In the genomic region with DNA sequence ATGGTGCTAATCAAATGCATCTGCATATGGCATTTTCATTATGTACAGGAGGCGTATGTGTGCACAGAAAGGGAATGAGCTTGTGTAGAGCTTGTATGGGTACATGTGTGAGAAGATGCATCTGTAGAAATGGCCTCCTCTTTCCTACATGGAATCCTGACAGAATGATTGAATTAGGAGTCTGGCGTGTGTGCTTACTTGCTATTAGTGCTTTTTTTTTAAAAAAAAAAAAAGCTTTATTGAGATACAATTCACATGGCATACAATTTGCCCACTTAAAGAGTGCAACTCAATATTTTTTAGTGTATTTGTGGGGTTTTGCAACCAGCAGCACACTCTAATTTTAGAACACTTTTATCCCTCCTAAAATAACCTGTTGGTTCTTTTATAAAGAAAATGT, we compare ENCODE assay signal across 1 cellular context.
TF ChIP-seq lines count a peak whose summit lies in the region.

No MANE protein-coding gene starts in this region.

TF ChIP-seq in neural cell, 6 proteins besides CTCF, POLR2A, EP300 and RAD21:
- TF ChIP-seq TAF1 (IDR thresholded peaks at IDR 0.05; ENCODE audit: low read depth) (no peak), SMC3 (conservative IDR thresholded peaks at IDR 0.05; ENCODE audit: poor library complexity) (no peak), MXI1 (conservative IDR thresholded peaks at IDR 0.05; ENCODE audit: poor library complexity, severe bottlenecking) (no peak), EZH2 (IDR thresholded peaks at IDR 0.05; ENCODE audit: borderline replicate concordance, insufficient read depth, low read length, poor library complexity, severe bottlenecking) (no peak), POLR2AphosphoS5 (IDR thresholded peaks at IDR 0.05) (no peak)
- TF ChIP-seq, protein P1, sequence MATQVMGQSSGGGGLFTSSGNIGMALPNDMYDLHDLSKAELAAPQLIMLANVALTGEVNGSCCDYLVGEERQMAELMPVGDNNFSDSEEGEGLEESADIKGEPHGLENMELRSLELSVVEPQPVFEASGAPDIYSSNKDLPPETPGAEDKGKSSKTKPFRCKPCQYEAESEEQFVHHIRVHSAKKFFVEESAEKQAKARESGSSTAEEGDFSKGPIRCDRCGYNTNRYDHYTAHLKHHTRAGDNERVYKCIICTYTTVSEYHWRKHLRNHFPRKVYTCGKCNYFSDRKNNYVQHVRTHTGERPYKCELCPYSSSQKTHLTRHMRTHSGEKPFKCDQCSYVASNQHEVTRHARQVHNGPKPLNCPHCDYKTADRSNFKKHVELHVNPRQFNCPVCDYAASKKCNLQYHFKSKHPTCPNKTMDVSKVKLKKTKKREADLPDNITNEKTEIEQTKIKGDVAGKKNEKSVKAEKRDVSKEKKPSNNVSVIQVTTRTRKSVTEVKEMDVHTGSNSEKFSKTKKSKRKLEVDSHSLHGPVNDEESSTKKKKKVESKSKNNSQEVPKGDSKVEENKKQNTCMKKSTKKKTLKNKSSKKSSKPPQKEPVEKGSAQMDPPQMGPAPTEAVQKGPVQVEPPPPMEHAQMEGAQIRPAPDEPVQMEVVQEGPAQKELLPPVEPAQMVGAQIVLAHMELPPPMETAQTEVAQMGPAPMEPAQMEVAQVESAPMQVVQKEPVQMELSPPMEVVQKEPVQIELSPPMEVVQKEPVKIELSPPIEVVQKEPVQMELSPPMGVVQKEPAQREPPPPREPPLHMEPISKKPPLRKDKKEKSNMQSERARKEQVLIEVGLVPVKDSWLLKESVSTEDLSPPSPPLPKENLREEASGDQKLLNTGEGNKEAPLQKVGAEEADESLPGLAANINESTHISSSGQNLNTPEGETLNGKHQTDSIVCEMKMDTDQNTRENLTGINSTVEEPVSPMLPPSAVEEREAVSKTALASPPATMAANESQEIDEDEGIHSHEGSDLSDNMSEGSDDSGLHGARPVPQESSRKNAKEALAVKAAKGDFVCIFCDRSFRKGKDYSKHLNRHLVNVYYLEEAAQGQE (IDR thresholded peaks at IDR 0.05; ENCODE audit: borderline replicate concordance), result no peak
